15 cellular contexts compared by ENCODE assay signal in the genomic region with DNA sequence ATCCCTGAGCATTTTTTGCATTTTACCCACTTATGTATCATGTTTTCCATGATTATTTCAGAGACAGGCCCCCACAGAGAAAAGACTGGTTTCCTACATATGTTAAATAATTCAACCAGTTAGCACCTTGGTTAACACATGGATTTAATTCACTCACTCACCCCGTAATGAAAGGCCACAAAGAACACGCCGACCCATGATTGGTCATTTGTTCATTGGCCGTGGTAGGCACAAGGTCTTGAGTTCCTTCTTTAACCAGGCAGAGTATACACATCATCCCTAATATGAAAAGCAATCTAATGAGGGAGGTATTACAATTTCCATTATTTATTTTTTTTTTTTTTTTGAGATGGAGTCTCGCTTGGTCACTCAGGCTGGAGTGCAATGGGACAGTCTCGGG. TPM values are rescaled to one million over a fixed set of nuclear protein-coding genes. Genes with fewer than 3 reads are reported as not detected.
A peak's percentile ranks its signal among the peaks of the same experiment; 100 is the strongest.
DNase-seq lines count a peak whose midpoint lies in the region; ATAC-seq lines count a peak whose summit lies in the region.
"Had no signal": no experiment of that assay in that cellular context is flagged by ENCODE, and none has a peak within 500 bp of the region (broad histone marks: within the 10 kb centered on the region; RNA-seq: fewer than 3 reads in every experiment).

No MANE protein-coding gene starts in this region.

- POLR2A ChIA-PET in naive thymus-derived CD8-positive, alpha-beta T cell (lab: Charles Lee): no interaction called here

- peak in 1 of 2 donors; percentile 10 for ATAC-seq in activated naive CD4-positive, alpha-beta T cell treated with anti-CD3 and anti-CD28 coated beads, Interleukin-2, amount 50 U/mL, for 72 hours
- peak; percentile 25 for ATAC-seq in activated T-helper 17 cell treated with anti-CD3 and anti-CD28 coated beads, Interleukin-2, amount 50 U/mL, for 72 hours (replicated peaks)
- no peak for ATAC-seq in stimulated activated naive B cell treated with anti-CD40 and anti-IgM and Interleukin-4, amounts not matched to agents 10 μg/mL and 1 μg/mL and 100 μg/mL, for 72 hours (replicated peaks)
- ATAC-seq in naive thymus-derived CD8-positive, alpha-beta T cell: no peak
- ATAC-seq: GM23338 had no signal

- H3K27me3 Mint-ChIP-seq in T-helper 2 cell treated with Interferon-gamma antibody and Interleukin-4, amounts not matched to agents 5 μg/mL and 100 μg/mL, for 36 hours (ENCODE audit: low read depth): no peaks in the 10 kb centered on the region
- no peaks in the 10 kb centered on the region for H3K27me3 Mint-ChIP-seq in activated T-helper 17 cell treated with anti-CD3 and anti-CD28 coated beads, Interleukin-2, amount 50 U/mL, for 72 hours
- H3K27me3 Mint-ChIP-seq in stimulated activated naive B cell treated with anti-CD40 and anti-IgM and Interleukin-4, amounts not matched to agents 10 μg/mL and 1 μg/mL and 100 μg/mL, for 72 hours: no peaks in the 10 kb centered on the region
- no peaks in the 10 kb centered on the region for H3K27me3 Mint-ChIP-seq in naive thymus-derived CD8-positive, alpha-beta T cell

- no peaks in the 10 kb centered on the region for H3K9me3 Mint-ChIP-seq in T-helper 2 cell treated with Interferon-gamma antibody and Interleukin-4, amounts not matched to agents 5 μg/mL and 100 μg/mL, for 36 hours
- no peaks in the 10 kb centered on the region for H3K9me3 Mint-ChIP-seq in activated naive CD4-positive, alpha-beta T cell treated with anti-CD3 and anti-CD28 coated beads, Interleukin-2, amount 50 U/mL, for 72 hours
- no peaks in the 10 kb centered on the region for H3K9me3 Mint-ChIP-seq in activated T-helper 17 cell treated with anti-CD3 and anti-CD28 coated beads, Interleukin-2, amount 50 U/mL, for 72 hours
- no peaks in the 10 kb centered on the region for H3K9me3 Mint-ChIP-seq in stimulated activated naive B cell treated with anti-CD40 and anti-IgM and Interleukin-4, amounts not matched to agents 10 μg/mL and 1 μg/mL and 100 μg/mL, for 72 hours
- H3K9me3 Mint-ChIP-seq in naive thymus-derived CD8-positive, alpha-beta T cell: no peaks in the 10 kb centered on the region
- H3K9me3 Mint-ChIP-seq: CD8-positive, alpha-beta memory T cell; GM23338 had no signal

- peak; percentile 50 for DNase-seq in T-helper 2 cell treated with Interferon-gamma antibody and Interleukin-4, amounts not matched to agents 5 μg/mL and 100 μg/mL, for 36 hours (ENCODE audit: low spot score)
- DNase-seq in T-helper 2 cell (no peak), DMS114 treated with DMSO at 0.1 percent for 48 hours (lab: John Stamatoyannopoulos, UW; ENCODE audit: unreplicated experiment) (no peak)
- no peak for DNase-seq in activated naive CD4-positive, alpha-beta T cell treated with anti-CD3 and anti-CD28 coated beads, Interleukin-2, amount 50 U/mL, for 72 hours (ENCODE audit: low spot score in 2 of 2)
- no peak for DNase-seq in activated naive CD4-positive, alpha-beta T cell treated with anti-CD3 and anti-CD28 coated beads, Interleukin-2, amount 50 U/mL, for 16 hours
- no peak for DNase-seq in stimulated activated naive B cell treated with anti-CD40 and anti-IgM and Interleukin-4, amounts not matched to agents 10 μg/mL and 1 μg/mL and 100 μg/mL, for 72 hours
- no peak for DNase-seq in naive thymus-derived CD8-positive, alpha-beta T cell
- DNase-seq: 8988T; CD8-positive, alpha-beta memory T cell; NCI-H1436; NCI-H2081 treated with DMSO at 0.1 percent for 48 hours; NCI-H524; Peyer's patch had no signal

- no peak overlapping the region for H3K4me3 Mint-ChIP-seq in T-helper 2 cell treated with Interferon-gamma antibody and Interleukin-4, amounts not matched to agents 5 μg/mL and 100 μg/mL, for 36 hours
- H3K4me3 Mint-ChIP-seq in activated T-helper 17 cell treated with anti-CD3 and anti-CD28 coated beads, Interleukin-2, amount 50 U/mL, for 72 hours: peak overlapping the region; percentile 76
- no peak overlapping the region for H3K4me3 Mint-ChIP-seq in stimulated activated naive B cell treated with anti-CD40 and anti-IgM and Interleukin-4, amounts not matched to agents 10 μg/mL and 1 μg/mL and 100 μg/mL, for 72 hours
- no peak overlapping the region for H3K4me3 Mint-ChIP-seq in naive thymus-derived CD8-positive, alpha-beta T cell
- H3K4me3 Mint-ChIP-seq: CD8-positive, alpha-beta memory T cell; GM23338 had no signal

- no peak overlapping the region for H3K27ac Mint-ChIP-seq in T-helper 2 cell treated with Interferon-gamma antibody and Interleukin-4, amounts not matched to agents 5 μg/mL and 100 μg/mL, for 36 hours
- H3K27ac Mint-ChIP-seq in activated naive CD4-positive, alpha-beta T cell treated with anti-CD3 and anti-CD28 coated beads, Interleukin-2, amount 50 U/mL, for 72 hours: peak overlapping the region; percentile 23 to 90
- peak overlapping the region; percentile 91 for H3K27ac Mint-ChIP-seq in activated T-helper 17 cell treated with anti-CD3 and anti-CD28 coated beads, Interleukin-2, amount 50 U/mL, for 72 hours
- H3K27ac Mint-ChIP-seq in stimulated activated naive B cell treated with anti-CD40 and anti-IgM and Interleukin-4, amounts not matched to agents 10 μg/mL and 1 μg/mL and 100 μg/mL, for 72 hours: peak overlapping the region; percentile 96
- no peak overlapping the region for H3K27ac Mint-ChIP-seq in naive thymus-derived CD8-positive, alpha-beta T cell
- H3K27ac Mint-ChIP-seq: GM23338 had no signal

- peaks cover 26% of the 10 kb centered on the region for H3K4me1 Mint-ChIP-seq in T-helper 2 cell treated with Interferon-gamma antibody and Interleukin-4, amounts not matched to agents 5 μg/mL and 100 μg/mL, for 36 hours (ENCODE audit: low read depth)
- peaks cover 56% of the 10 kb centered on the region for H3K4me1 Mint-ChIP-seq in activated T-helper 17 cell treated with anti-CD3 and anti-CD28 coated beads, Interleukin-2, amount 50 U/mL, for 72 hours
- H3K4me1 Mint-ChIP-seq in stimulated activated naive B cell treated with anti-CD40 and anti-IgM and Interleukin-4, amounts not matched to agents 10 μg/mL and 1 μg/mL and 100 μg/mL, for 72 hours: peaks cover 47 to 69% of the 10 kb centered on the region in 2 donors
- H3K4me1 Mint-ChIP-seq in naive thymus-derived CD8-positive, alpha-beta T cell: peaks cover 8 to 25% (median 14%) of the 10 kb centered on the region in 4 donors
- H3K4me1 Mint-ChIP-seq: GM23338 had no signal

- H3K36me3 Mint-ChIP-seq in T-helper 2 cell treated with Interferon-gamma antibody and Interleukin-4, amounts not matched to agents 5 μg/mL and 100 μg/mL, for 36 hours (ENCODE audit: low read depth): peaks cover 10% of the 10 kb centered on the region
- H3K36me3 Mint-ChIP-seq in activated naive CD4-positive, alpha-beta T cell treated with anti-CD3 and anti-CD28 coated beads, Interleukin-2, amount 50 U/mL, for 72 hours: peaks cover 0 to 6% of the 10 kb centered on the region in 2 donors
- H3K36me3 Mint-ChIP-seq in activated T-helper 17 cell treated with anti-CD3 and anti-CD28 coated beads, Interleukin-2, amount 50 U/mL, for 72 hours (ENCODE audit: low read depth): peaks cover 11% of the 10 kb centered on the region
- peaks cover 13 to 22% of the 10 kb centered on the region in 2 donors for H3K36me3 Mint-ChIP-seq in stimulated activated naive B cell treated with anti-CD40 and anti-IgM and Interleukin-4, amounts not matched to agents 10 μg/mL and 1 μg/mL and 100 μg/mL, for 72 hours
- peaks cover 0 to 13% (median 0%) of the 10 kb centered on the region in 3 donors for H3K36me3 Mint-ChIP-seq in naive thymus-derived CD8-positive, alpha-beta T cell

RNA-seq across cellular contexts. Expression of a gene that starts 50.6 kb away (rescaled TPM):
- total RNA-seq in activated naive CD4-positive, alpha-beta T cell treated with anti-CD3 and anti-CD28 coated beads, Interleukin-2, amount 50 U/mL, for 72 hours: 100 to 1,000 TPM; 154 to 197 TPM
- total RNA-seq in activated T-helper 17 cell treated with anti-CD3 and anti-CD28 coated beads, Interleukin-2, amount 50 U/mL, for 72 hours: 100 to 1,000 TPM; 154 to 211 TPM
- total RNA-seq in naive thymus-derived CD8-positive, alpha-beta T cell: 10 to 100 TPM; 95.2 to 97.0 TPM
- polyA plus RNA-seq in naive thymus-derived CD8-positive, alpha-beta T cell: 100 to 1,000 TPM; 125 to 137 (median 125) TPM

Comparison
In these comparisons a context has a peak if more than half of its experiments do, and no peak if none do; other contexts are left out.
1. H3K27ac Mint-ChIP-seq: peak in activated naive CD4-positive, alpha-beta T cell treated with anti-CD3 and anti-CD28 coated beads, Interleukin-2, amount 50 U/mL, for 72 hours (2 of 2), activated T-helper 17 cell treated with anti-CD3 and anti-CD28 coated beads, Interleukin-2, amount 50 U/mL, for 72 hours (single experiment) and stimulated activated naive B cell treated with anti-CD40 and anti-IgM and Interleukin-4, amounts not matched to agents 10 μg/mL and 1 μg/mL and 100 μg/mL, for 72 hours (single experiment); none in T-helper 2 cell treated with Interferon-gamma antibody and Interleukin-4, amounts not matched to agents 5 μg/mL and 100 μg/mL, for 36 hours (single experiment) and naive thymus-derived CD8-positive, alpha-beta T cell (0 of 10).